8 cellular contexts compared by ENCODE assay signal in genomic region chr17:80790021-80790765, GRCh38.
DNase-seq lines count a peak whose midpoint lies in the region; ATAC-seq, FAIRE-seq and TF ChIP-seq lines count a peak whose summit lies in the region.

No MANE protein-coding gene starts in this region.

- H3K27me3 Mint-ChIP-seq in activated CD8-positive, alpha-beta memory T cell treated with anti-CD3 and anti-CD28 coated beads, Interleukin-2, amount 10 ng/mL, durations not matched to agents 7 days and 5 days, result no peaks in the 10 kb centered on the region
- peaks cover 4% of the 10 kb centered on the region for H3K27me3 Mint-ChIP-seq in GM23338 (ENCODE audit: insufficient read depth, low read depth, poor library complexity)

- CTCF ChIA-PET in activated CD8-positive, alpha-beta memory T cell treated with anti-CD3 and anti-CD28 coated beads, Interleukin-2, amount 10 ng/mL, durations not matched to agents 7 days and 5 days (lab: Charles Lee), result interaction anchor here (0.8 to 3.5 kb wide), 9 partner anchors 9 to 363 kb away, joined by 3 to 27 read pairs (median 4); no protein-coding TSS in a partner anchor
- CTCF ChIA-PET in endothelial cell of umbilical vein (lab: Charles Lee), result interaction anchor here (0.7 to 1.9 kb wide), 8 partner anchors 10 to 69 kb away, joined by 3 to 8 read pairs (median 3); no protein-coding TSS in a partner anchor

- ATAC-seq in activated CD8-positive, alpha-beta memory T cell treated with anti-CD3 and anti-CD28 coated beads, Interleukin-2, amount 10 ng/mL, durations not matched to agents 7 days and 5 days, result peak; percentile 63
- ATAC-seq in GM23338, result no peak; the same call in none of the 3 replicates

- POLR2A ChIA-PET in endothelial cell of umbilical vein (lab: Charles Lee), result interaction anchor here (0.6 kb wide), 1 partner anchor 28 kb away, joined by 3 read pairs; no protein-coding TSS in a partner anchor

- TF ChIP-seq POLR2A in endothelial cell of umbilical vein (IDR thresholded peaks at IDR 0.05; ENCODE audit: low read depth, low read length), result no peak

- intact Hi-C loops in endothelial cell of umbilical vein (cut with micrococcal nuclease), result no loop called here
- intact Hi-C loops in tibial artery (cut with DNase I; ENCODE audit: low total_unique reads), result no loop called here

- H3K79me2 ChIP-seq in Loucy (ENCODE audit: insufficient read depth, low read length) (peaks cover 28% of the 10 kb centered on the region), endothelial cell of umbilical vein (ENCODE audit: control insufficient read depth, insufficient read depth, low read length) (peaks cover 2% of the 10 kb centered on the region), GM23338 (replicated peaks; ENCODE audit: insufficient read depth) (peaks cover 2% of the 10 kb centered on the region; the same call in 1 of the 2 replicates)

- no peaks in the 10 kb centered on the region for H3K9me1 ChIP-seq in endothelial cell of umbilical vein (replicated peaks; ENCODE audit: control insufficient read depth, extremely low read depth, insufficient read depth, low read length)

- H3K9me2 ChIP-seq in Loucy (replicated peaks; ENCODE audit: low read depth, low read length), result no peaks in the 10 kb centered on the region
- no peaks in the 10 kb centered on the region for H3K9me2 ChIP-seq in GM23338 (ENCODE audit: insufficient read depth)

- H3K36me3 Mint-ChIP-seq in activated CD8-positive, alpha-beta memory T cell treated with anti-CD3 and anti-CD28 coated beads, Interleukin-2, amount 10 ng/mL, durations not matched to agents 7 days and 5 days, result peaks cover 57% of the 10 kb centered on the region
- H3K36me3 Mint-ChIP-seq in GM23338 (ENCODE audit: low read depth), result no peaks in the 10 kb centered on the region

- peaks cover 10% of the 10 kb centered on the region; the same call in 1 of the 2 replicates for H3F3A ChIP-seq in Loucy (ENCODE audit: low read depth)
- no peaks in the 10 kb centered on the region for H3F3A ChIP-seq in GM23338 (replicated peaks; ENCODE audit: low read depth)

- H2AFZ ChIP-seq in Loucy (ENCODE audit: low read length) (0 out of 2 replicates have a peak overlapping the region, but pooled peaks have one; percentile 0), endothelial cell of umbilical vein (ENCODE audit: low read depth, low read length) (no peak overlapping the region), GM23338 (no peak overlapping the region)

- no peaks in the 10 kb centered on the region for H3K27me3 ChIP-seq in Loucy (ENCODE audit: insufficient read depth, low read length, poor library complexity, severe bottlenecking)
- H3K27me3 ChIP-seq in endothelial cell of umbilical vein (ENCODE audit: control insufficient read depth in 2 of 2, insufficient read depth in 2 of 2, low read length in 2 of 2), result no peaks in the 10 kb centered on the region
- H3K27me3 ChIP-seq in thymus (ENCODE audit: control insufficient read depth, insufficient read depth), result no peaks in the 10 kb centered on the region
- H3K27me3 ChIP-seq in tibial artery, result no peaks in the 10 kb centered on the region
- no peaks in the 10 kb centered on the region for H3K27me3 ChIP-seq in GM23338 (ENCODE audit: insufficient read depth)

- dilution Hi-C loops in endothelial cell of umbilical vein (cut with MboI; ENCODE audit: extremely low pct_ligation_motif_present, low sequenced_read_pairs), result no loop called here

- DNase-seq in activated CD8-positive, alpha-beta memory T cell treated with anti-CD3 and anti-CD28 coated beads, Interleukin-2, amount 10 ng/mL, durations not matched to agents 7 days and 5 days, result peak; percentile 61
- DNase-seq in activated CD8-positive, alpha-beta memory T cell treated with anti-CD3 and anti-CD28 coated beads, Interleukin-2, amount 50 U/mL, for 4 hours, result no peak
- peak; percentile 76 for DNase-seq in endothelial cell of umbilical vein (ENCODE audit: low read depth, low spot score)
- no peak for DNase-seq in ecto neural progenitor cell (ENCODE audit: low spot score)
- no peak for DNase-seq in tibial artery
- DNase-seq in GM23338 (ENCODE audit: low spot score), result no peak

- peak overlapping the region; percentile 98 for H3K27ac Mint-ChIP-seq in activated CD8-positive, alpha-beta memory T cell treated with anti-CD3 and anti-CD28 coated beads, Interleukin-2, amount 10 ng/mL, durations not matched to agents 7 days and 5 days
- no peak overlapping the region for H3K27ac Mint-ChIP-seq in GM23338

- no TSS peak for BruUV-seq in endothelial cell of umbilical vein (replicated peaks; lab: Mats Ljungman, UMichigan)

- peaks cover 15% of the 10 kb centered on the region; the same call in 1 of the 2 replicates for H3K36me3 ChIP-seq in Loucy (ENCODE audit: insufficient read depth, low read length)
- H3K36me3 ChIP-seq in endothelial cell of umbilical vein (ENCODE audit: control insufficient read depth in 2 of 2, extremely low read depth in 1 of 2, insufficient read depth in 2 of 2, low read length in 2 of 2), result no peaks in the 10 kb centered on the region
- peaks cover 18% of the 10 kb centered on the region for H3K36me3 ChIP-seq in thymus (ENCODE audit: control insufficient read depth, insufficient read depth)
- no peaks in the 10 kb centered on the region for H3K36me3 ChIP-seq in tibial artery
- no peaks in the 10 kb centered on the region; the same call in 1 of the 2 replicates for H3K36me3 ChIP-seq in GM23338 (ENCODE audit: insufficient read depth)

- no peak for TF ChIP-seq CTCF in Loucy (conservative IDR thresholded peaks at IDR 0.05; ENCODE audit: low read length)
- TF ChIP-seq CTCF in endothelial cell of umbilical vein (IDR thresholded peaks at IDR 0.05; ENCODE audit: extremely low read depth in 1 of 2, insufficient read depth in 1 of 2, low read depth in 1 of 2, low read length in 2 of 2), result no peak
- no peak for TF ChIP-seq CTCF in tibial artery (IDR thresholded peaks at IDR 0.05)
- no peak for TF ChIP-seq CTCF in GM23338 (conservative IDR thresholded peaks at IDR 0.05; ENCODE audit: low read depth in 2 of 2)

- H3K9ac ChIP-seq in Loucy (ENCODE audit: low read depth, low read length, poor library complexity, severe bottlenecking) (peak overlapping the region; percentile 65), endothelial cell of umbilical vein (replicated peaks; ENCODE audit: extremely low read depth, insufficient read depth, low read length) (peak overlapping the region; percentile 86)

- peaks cover 8% of the 10 kb centered on the region for H3K9me3 Mint-ChIP-seq in activated CD8-positive, alpha-beta memory T cell treated with anti-CD3 and anti-CD28 coated beads, Interleukin-2, amount 10 ng/mL, durations not matched to agents 7 days and 5 days (ENCODE audit: low read depth)
- H3K9me3 Mint-ChIP-seq in GM23338, result no peaks in the 10 kb centered on the region

- H3K9me3 ChIP-seq in Loucy (ENCODE audit: insufficient read depth, low read depth, low read length) (0 out of 2 replicates have a peak, but pooled peaks cover 3% of the 10 kb centered on the region), endothelial cell of umbilical vein (replicated peaks; ENCODE audit: control insufficient read depth, insufficient read depth, low read length) (no peaks in the 10 kb centered on the region), thymus (ENCODE audit: control insufficient read depth) (no peaks in the 10 kb centered on the region), tibial artery (no peaks in the 10 kb centered on the region)

- peaks cover 52% of the 10 kb centered on the region for H3K4me1 ChIP-seq in Loucy (ENCODE audit: insufficient read depth, low read length, poor library complexity, severe bottlenecking)
- peaks cover 61% of the 10 kb centered on the region for H3K4me1 ChIP-seq in endothelial cell of umbilical vein (ENCODE audit: control insufficient read depth, extremely low read depth, insufficient read depth, low read length)
- H3K4me1 ChIP-seq in thymus (ENCODE audit: control insufficient read depth, insufficient read depth, low read length), result peaks cover 30% of the 10 kb centered on the region
- peaks cover 0 to 43% (median 21%) of the 10 kb centered on the region in 4 donors for H3K4me1 ChIP-seq in tibial artery
- no peaks in the 10 kb centered on the region for H3K4me1 ChIP-seq in GM23338 (ENCODE audit: insufficient read depth)

- peaks cover 66% of the 10 kb centered on the region for H3K4me1 Mint-ChIP-seq in activated CD8-positive, alpha-beta memory T cell treated with anti-CD3 and anti-CD28 coated beads, Interleukin-2, amount 10 ng/mL, durations not matched to agents 7 days and 5 days
- peaks cover 30% of the 10 kb centered on the region for H3K4me1 Mint-ChIP-seq in GM23338

- H3K27ac ChIP-seq in endothelial cell of umbilical vein (ENCODE audit: insufficient read depth, low read depth, low read length) (peak overlapping the region; percentile 99), thymus (ENCODE audit: low read depth) (peak overlapping the region; percentile 92), tibial artery (no peak overlapping the region), GM23338 (ENCODE audit: low read depth) (no peak overlapping the region)

- H4K20me1 ChIP-seq in Loucy (ENCODE audit: insufficient read depth, low read length, poor library complexity, severe bottlenecking) (no peaks in the 10 kb centered on the region), endothelial cell of umbilical vein (replicated peaks; ENCODE audit: control insufficient read depth, extremely low read depth, insufficient read depth, low read length) (no peaks in the 10 kb centered on the region), GM23338 (replicated peaks; ENCODE audit: insufficient read depth) (peaks cover 7% of the 10 kb centered on the region; the same call in 1 of the 2 replicates)

- FAIRE-seq in endothelial cell of umbilical vein (lab: Jason Lieb, UNC), result no peak

- H3K4me3 ChIP-seq in Loucy (ENCODE audit: low read length, poor library complexity, severe bottlenecking), result peak overlapping the region; percentile 19
- peak overlapping the region in 1 of 3 experiments; percentile 13 for H3K4me3 ChIP-seq in endothelial cell of umbilical vein (replicated peaks in 1 of 3; ENCODE audit: insufficient read depth in 1 of 3, low read depth in 1 of 3, low read length in 3 of 3)
- H3K4me3 ChIP-seq in thymus (ENCODE audit: low read length), result no peak overlapping the region
- H3K4me3 ChIP-seq in tibial artery, result no peak overlapping the region
- H3K4me3 ChIP-seq in GM23338, result no peak overlapping the region

- WGBS in thymus, result 46% methylated on average over 13 of the region's 13 CpGs

- peak overlapping the region; percentile 66 for H3K4me2 ChIP-seq in Loucy (ENCODE audit: low read depth, low read length, poor library complexity, severe bottlenecking)
- peak overlapping the region; percentile 85 for H3K4me2 ChIP-seq in endothelial cell of umbilical vein (ENCODE audit: insufficient read depth, low read length)
- no peak overlapping the region for H3K4me2 ChIP-seq in GM23338

- peak overlapping the region; percentile 37 for H3K4me3 Mint-ChIP-seq in activated CD8-positive, alpha-beta memory T cell treated with anti-CD3 and anti-CD28 coated beads, Interleukin-2, amount 10 ng/mL, durations not matched to agents 7 days and 5 days
- no peak overlapping the region for H3K4me3 Mint-ChIP-seq in GM23338

TF ChIP-seq in endothelial cell of umbilical vein, 7 proteins besides CTCF, POLR2A, EP300 and RAD21 (continues in another document):
- TF ChIP-seq POLR2AphosphoS5 (IDR thresholded peaks at IDR 0.05; ENCODE audit: insufficient read depth, low read depth, low read length), result no peak

Comparison
In these comparisons a context has a peak if more than half of its experiments do, and no peak if none do; other contexts are left out.
1. DNase-seq: peak in activated CD8-positive, alpha-beta memory T cell treated with anti-CD3 and anti-CD28 coated beads, Interleukin-2, amount 10 ng/mL, durations not matched to agents 7 days and 5 days (single experiment) and endothelial cell of umbilical vein (single experiment); none in activated CD8-positive, alpha-beta memory T cell treated with anti-CD3 and anti-CD28 coated beads, Interleukin-2, amount 50 U/mL, for 4 hours (single experiment), ecto neural progenitor cell (single experiment), tibial artery (0 of 2) and GM23338 (single experiment).
2. H3K27ac ChIP-seq: peak in endothelial cell of umbilical vein (single experiment) and thymus (single experiment); none in tibial artery (0 of 2) and GM23338 (single experiment).